ENCODE assay signal across 35 cellular contexts in the genomic region with DNA sequence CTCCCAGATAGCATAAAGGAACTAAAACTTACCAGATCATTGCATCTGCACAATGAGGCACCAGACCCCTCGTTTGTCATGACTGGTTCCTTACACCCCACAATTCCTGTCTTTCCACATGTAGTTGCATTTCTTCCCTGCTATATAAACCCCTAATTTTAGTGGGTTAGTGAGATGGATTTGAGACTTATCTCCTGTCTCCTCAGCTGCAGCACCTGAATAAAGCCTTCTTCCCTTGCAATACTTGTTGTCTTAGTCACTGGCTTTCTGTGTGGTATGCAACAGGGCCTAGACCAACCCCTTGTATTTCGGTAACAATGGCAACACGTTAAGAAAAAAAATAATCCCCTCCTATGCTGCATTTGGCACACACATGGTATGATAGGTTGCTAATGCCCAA.
"Had no signal": no experiment of that assay in that cellular context is flagged by ENCODE, and none has a peak within 500 bp of the region (broad histone marks: within the 10 kb centered on the region; RNA-seq: fewer than 3 reads in every experiment).

No MANE protein-coding gene starts in this region.

- ATAC-seq: activated CD8-positive, alpha-beta T cell treated with anti-CD3 and anti-CD28 coated beads for 36 hours; activated naive CD4-positive, alpha-beta T cell treated with anti-CD3 and anti-CD28 coated beads, Interleukin-2, amount 50 U/mL, for 72 hours; activated T-cell treated with anti-CD3 and anti-CD28 coated beads, Interleukin-2, amount 50 U/mL, for 4 hours; activated T-cell treated with anti-CD3 and anti-CD28 coated beads, Interleukin-2, amount 50 U/mL, for 72 hours; activated T-helper 17 cell treated with anti-CD3 and anti-CD28 coated beads, Interleukin-2, amount 50 U/mL, for 72 hours; body of pancreas had no signal

- H3K27ac Mint-ChIP-seq: activated B cell treated with CpG ODN at 0.5 μM for 24 hours; activated CD4-positive, alpha-beta memory T cell treated with anti-CD3 and anti-CD28 coated beads for 36 hours; activated CD4-positive, alpha-beta T cell treated with anti-CD3 and anti-CD28 coated beads, Interleukin-2, amount 10 ng/mL, durations not matched to agents 24 days and 14 days; activated CD8-positive, alpha-beta T cell treated with anti-CD3 and anti-CD28 coated beads for 36 hours; activated naive CD4-positive, alpha-beta T cell treated with anti-CD3 and anti-CD28 coated beads for 36 hours; activated naive CD4-positive, alpha-beta T cell treated with anti-CD3 and anti-CD28 coated beads, Interleukin-2, amount 50 U/mL, for 72 hours; activated naive CD8-positive, alpha-beta T cell treated with anti-CD3 and anti-CD28 coated beads for 36 hours; activated T-cell treated with anti-CD3 and anti-CD28 coated beads, Interleukin-2, amount 50 U/mL, for 72 hours; activated T-helper 1 cell treated with anti-CD3 and anti-CD28 coated beads, Interleukin-12 subunit alpha, Interleukin-12 subunit beta, Interleukin-2, Interleukin-4 antibody, amounts not matched to agents 30 ng/mL and 10 ng/mL and 1 ng/mL, durations not matched to agents 14 hours and 24 hours and 36 hours; activated T-helper 17 cell treated with anti-CD3 and anti-CD28 coated beads, Interleukin-2, amount 50 U/mL, for 72 hours; T-helper 2 cell treated with Interferon-gamma antibody and Interleukin-4, amounts not matched to agents 5 μg/mL and 100 μg/mL, for 36 hours had no signal

- H3K9me3 ChIP-seq: adrenal gland, body of pancreas, breast epithelium had no signal

- H3K4me3 Mint-ChIP-seq: activated B cell treated with CpG ODN at 0.5 μM for 24 hours; activated CD4-positive, alpha-beta memory T cell treated with anti-CD3 and anti-CD28 coated beads for 36 hours; activated CD4-positive, alpha-beta T cell treated with anti-CD3 and anti-CD28 coated beads, Interleukin-2, amount 10 ng/mL, durations not matched to agents 24 days and 14 days; activated CD8-positive, alpha-beta T cell treated with anti-CD3 and anti-CD28 coated beads for 36 hours; activated naive CD4-positive, alpha-beta T cell treated with anti-CD3 and anti-CD28 coated beads for 36 hours; activated naive CD8-positive, alpha-beta T cell treated with anti-CD3 and anti-CD28 coated beads for 36 hours; activated T-cell treated with anti-CD3 and anti-CD28 coated beads, Interleukin-2, amount 50 U/mL, for 4 hours; activated T-cell treated with anti-CD3 and anti-CD28 coated beads, Interleukin-2, amount 50 U/mL, for 72 hours; activated T-helper 1 cell treated with anti-CD3 and anti-CD28 coated beads, Interleukin-12 subunit alpha, Interleukin-12 subunit beta, Interleukin-2, Interleukin-4 antibody, amounts not matched to agents 30 ng/mL and 10 ng/mL and 1 ng/mL, durations not matched to agents 14 hours and 24 hours and 36 hours; activated T-helper 17 cell treated with anti-CD3 and anti-CD28 coated beads, Interleukin-2, amount 50 U/mL, for 72 hours; T-helper 2 cell treated with Interferon-gamma antibody and Interleukin-4, amounts not matched to agents 5 μg/mL and 100 μg/mL, for 36 hours had no signal

- H3K9me3 Mint-ChIP-seq: activated naive CD4-positive, alpha-beta T cell treated with anti-CD3 and anti-CD28 coated beads for 36 hours; activated T-cell treated with anti-CD3 and anti-CD28 coated beads, Interleukin-2, amount 50 U/mL, for 4 hours; activated T-helper 17 cell treated with anti-CD3 and anti-CD28 coated beads, Interleukin-2, amount 50 U/mL, for 72 hours had no signal

- FAIRE-seq: astrocyte, TTC549 had no signal

- H3K4me3 ChIP-seq: adrenal gland, body of pancreas, breast epithelium had no signal

- DNase-seq: activated B cell treated with CpG ODN at 0.5 μM for 24 hours; activated CD4-positive, alpha-beta memory T cell treated with anti-CD3 and anti-CD28 coated beads for 36 hours; activated CD4-positive, alpha-beta T cell treated with anti-CD3 and anti-CD28 coated beads for 4 hours; activated CD4-positive, alpha-beta T cell treated with anti-CD3 and anti-CD28 coated beads, Interleukin-2, amount 10 ng/mL, durations not matched to agents 24 days and 14 days; activated CD4-positive, alpha-beta T cell treated with anti-CD3 and anti-CD28 coated beads, Interleukin-2, amount 50 U/mL, for 1 hour; activated CD4-positive, alpha-beta T cell treated with anti-CD3 and anti-CD28 coated beads, Interleukin-2, amount 50 U/mL, for 4 hours; activated CD4-positive, CD25-positive, alpha-beta regulatory T cell treated with anti-CD3 and anti-CD28 coated beads, Interleukin-2, amount 50 U/mL, for 72 hours; activated CD8-positive, alpha-beta memory T cell treated with anti-CD3 and anti-CD28 coated beads, Interleukin-2, amount 50 U/mL, for 4 hours; activated CD8-positive, alpha-beta T cell treated with anti-CD3 and anti-CD28 coated beads for 36 hours; activated effector memory CD4-positive, alpha-beta T cell treated with anti-CD3 and anti-CD28 coated beads, Interleukin-2, amount 50 U/mL, for 16 hours; activated gamma-delta T cell treated with Interleukin-2 at 50 U/mL for 16 hours; activated naive CD4-positive, alpha-beta T cell; activated naive CD4-positive, alpha-beta T cell treated with anti-CD3 and anti-CD28 coated beads for 36 hours; activated naive CD4-positive, alpha-beta T cell treated with anti-CD3 and anti-CD28 coated beads, Interleukin-2, amount 50 U/mL, for 16 hours; activated naive CD8-positive, alpha-beta T cell treated with anti-CD3 and anti-CD28 coated beads for 36 hours; activated T-cell treated with anti-CD3 and anti-CD28 coated beads for 4 hours; activated T-cell treated with anti-CD3 and anti-CD28 coated beads, Interleukin-2, amount 50 U/mL, for 1 hour; activated T-cell treated with anti-CD3 and anti-CD28 coated beads, Interleukin-2, amount 50 U/mL, for 4 hours; activated T-cell treated with anti-CD3 and anti-CD28 coated beads, Interleukin-2, amount 50 U/mL, for 72 hours; adrenal gland; amniotic stem cell; aorta; body of pancreas; brain microvascular endothelial cell; central memory CD4-positive, alpha-beta T cell; T-helper 2 cell; T-helper 9 cell had no signal

- H3K4me1 ChIP-seq: adrenal gland, body of pancreas, breast epithelium had no signal

- H3K27ac ChIP-seq: adrenal gland, body of pancreas, brain microvascular endothelial cell, breast epithelium, VCaP had no signal

- H3K27me3 ChIP-seq: adrenal gland, body of pancreas, brain microvascular endothelial cell, breast epithelium had no signal

- H3K27me3 Mint-ChIP-seq: activated B cell treated with CpG ODN at 0.5 μM for 24 hours; activated CD4-positive, alpha-beta memory T cell treated with anti-CD3 and anti-CD28 coated beads for 36 hours; activated CD4-positive, alpha-beta T cell treated with anti-CD3 and anti-CD28 coated beads, Interleukin-2, amount 10 ng/mL, durations not matched to agents 24 days and 14 days; activated CD8-positive, alpha-beta T cell treated with anti-CD3 and anti-CD28 coated beads for 36 hours; activated naive CD8-positive, alpha-beta T cell treated with anti-CD3 and anti-CD28 coated beads for 36 hours; activated T-helper 17 cell treated with anti-CD3 and anti-CD28 coated beads, Interleukin-2, amount 50 U/mL, for 72 hours had no signal
